1 cellular context compared by ENCODE assay signal in the genomic region with DNA sequence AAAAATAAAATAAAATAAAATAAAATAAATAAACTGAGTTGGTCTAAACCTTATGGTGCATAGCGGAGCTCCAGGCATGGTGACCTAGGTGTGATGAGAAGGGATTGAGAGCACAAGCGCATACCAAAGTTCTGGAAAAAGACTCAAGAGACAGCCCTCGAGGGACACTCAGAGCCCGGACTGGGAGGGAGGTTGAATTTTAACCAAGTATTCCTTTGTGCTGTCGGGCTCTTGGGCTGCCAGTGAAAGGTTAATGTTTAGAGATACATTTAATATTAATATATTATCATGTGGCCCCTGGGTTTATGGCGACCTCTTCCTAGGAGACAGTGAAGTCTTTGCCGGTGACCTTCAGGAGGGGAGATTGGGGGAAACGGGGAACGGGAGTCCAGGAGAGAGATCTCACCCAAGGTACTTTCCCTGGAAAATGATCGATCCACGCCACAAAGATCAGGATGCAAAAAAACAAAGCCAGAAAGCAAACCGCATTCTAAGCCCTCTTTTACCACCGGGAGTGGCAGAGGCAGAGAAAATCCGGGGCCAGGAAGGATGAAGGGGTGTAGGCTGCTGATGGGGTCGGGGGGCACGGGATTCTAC.
A peak's percentile ranks its signal among the peaks of the same experiment; 100 is the strongest.
TF ChIP-seq lines count a peak whose summit lies in the region.

No MANE protein-coding gene starts in this region.

TF ChIP-seq in HepG2, 621 proteins besides CTCF, POLR2A, EP300 and RAD21 (continued from another document):
- TF ChIP-seq, protein P1, sequence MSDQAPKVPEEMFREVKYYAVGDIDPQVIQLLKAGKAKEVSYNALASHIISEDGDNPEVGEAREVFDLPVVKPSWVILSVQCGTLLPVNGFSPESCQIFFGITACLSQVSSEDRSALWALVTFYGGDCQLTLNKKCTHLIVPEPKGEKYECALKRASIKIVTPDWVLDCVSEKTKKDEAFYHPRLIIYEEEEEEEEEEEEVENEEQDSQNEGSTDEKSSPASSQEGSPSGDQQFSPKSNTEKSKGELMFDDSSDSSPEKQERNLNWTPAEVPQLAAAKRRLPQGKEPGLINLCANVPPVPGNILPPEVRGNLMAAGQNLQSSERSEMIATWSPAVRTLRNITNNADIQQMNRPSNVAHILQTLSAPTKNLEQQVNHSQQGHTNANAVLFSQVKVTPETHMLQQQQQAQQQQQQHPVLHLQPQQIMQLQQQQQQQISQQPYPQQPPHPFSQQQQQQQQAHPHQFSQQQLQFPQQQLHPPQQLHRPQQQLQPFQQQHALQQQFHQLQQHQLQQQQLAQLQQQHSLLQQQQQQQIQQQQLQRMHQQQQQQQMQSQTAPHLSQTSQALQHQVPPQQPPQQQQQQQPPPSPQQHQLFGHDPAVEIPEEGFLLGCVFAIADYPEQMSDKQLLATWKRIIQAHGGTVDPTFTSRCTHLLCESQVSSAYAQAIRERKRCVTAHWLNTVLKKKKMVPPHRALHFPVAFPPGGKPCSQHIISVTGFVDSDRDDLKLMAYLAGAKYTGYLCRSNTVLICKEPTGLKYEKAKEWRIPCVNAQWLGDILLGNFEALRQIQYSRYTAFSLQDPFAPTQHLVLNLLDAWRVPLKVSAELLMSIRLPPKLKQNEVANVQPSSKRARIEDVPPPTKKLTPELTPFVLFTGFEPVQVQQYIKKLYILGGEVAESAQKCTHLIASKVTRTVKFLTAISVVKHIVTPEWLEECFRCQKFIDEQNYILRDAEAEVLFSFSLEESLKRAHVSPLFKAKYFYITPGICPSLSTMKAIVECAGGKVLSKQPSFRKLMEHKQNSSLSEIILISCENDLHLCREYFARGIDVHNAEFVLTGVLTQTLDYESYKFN (CRISPR knock-in tag; conservative IDR thresholded peaks at IDR 0.05) = peak; percentile 38
- TF ChIP-seq ZBTB3 (CRISPR knock-in tag; IDR thresholded peaks at IDR 0.05; ENCODE audit: borderline replicate concordance, low read depth) (0 out of 2 replicates have a peak, but pooled peaks have one; percentile 62), PRPF4 (IDR thresholded peaks at IDR 0.05; ENCODE audit: low read depth, low read length, poor library complexity, severe bottlenecking) (no peak), ZSCAN29 (CRISPR knock-in tag; conservative IDR thresholded peaks at IDR 0.05) (0 out of 2 replicates have a peak, but pooled peaks have one; percentile 40), ISL2 (CRISPR knock-in tag; IDR thresholded peaks at IDR 0.05) (peak; percentile 11; the same call in 1 of the 2 replicates), GATAD2A (CRISPR knock-in tag; IDR thresholded peaks at IDR 0.05) (0 out of 2 replicates have a peak, but pooled peaks have one; percentile 40), ZNF121 (CRISPR knock-in tag; IDR thresholded peaks at IDR 0.05) (no peak), ZNF12 (CRISPR knock-in tag; IDR thresholded peaks at IDR 0.05) (0 out of 2 replicates have a peak, but pooled peaks have one; percentile 20), ZNF564 (CRISPR knock-in tag; IDR thresholded peaks at IDR 0.05) (peak; percentile 20; the same call in 1 of the 2 replicates)
